8 cellular contexts compared by ENCODE assay signal in genomic region chr14:55411426-55412389, GRCh38. TPM values are rescaled to one million over a fixed set of nuclear protein-coding genes. Genes with fewer than 3 reads are reported as not detected.
A peak's percentile ranks its signal among the peaks of the same experiment; 100 is the strongest.
DNase-seq lines count a peak whose midpoint lies in the region; ATAC-seq and TF ChIP-seq lines count a peak whose summit lies in the region.

A gene with protein sequence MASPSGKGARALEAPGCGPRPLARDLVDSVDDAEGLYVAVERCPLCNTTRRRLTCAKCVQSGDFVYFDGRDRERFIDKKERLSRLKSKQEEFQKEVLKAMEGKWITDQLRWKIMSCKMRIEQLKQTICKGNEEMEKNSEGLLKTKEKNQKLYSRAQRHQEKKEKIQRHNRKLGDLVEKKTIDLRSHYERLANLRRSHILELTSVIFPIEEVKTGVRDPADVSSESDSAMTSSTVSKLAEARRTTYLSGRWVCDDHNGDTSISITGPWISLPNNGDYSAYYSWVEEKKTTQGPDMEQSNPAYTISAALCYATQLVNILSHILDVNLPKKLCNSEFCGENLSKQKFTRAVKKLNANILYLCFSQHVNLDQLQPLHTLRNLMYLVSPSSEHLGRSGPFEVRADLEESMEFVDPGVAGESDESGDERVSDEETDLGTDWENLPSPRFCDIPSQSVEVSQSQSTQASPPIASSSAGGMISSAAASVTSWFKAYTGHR (minus strand): TSS chr14:55411830. CDS start chr14:55411822, 8 bp downstream.

- H3K27ac ChIP-seq in C4-2B (peak within 1 kb of the TSS; percentile 74), ectodermal cell (ENCODE audit: insufficient read depth, low read depth, low read length, poor library complexity, severe bottlenecking) (no peak within 1 kb of the TSS)

- H3K9me3 Mint-ChIP-seq in activated CD4-positive, alpha-beta memory T cell treated with anti-CD3 and anti-CD28 coated beads for 36 hours: no peaks in the 10 kb centered on the region

- H3K27ac Mint-ChIP-seq in activated CD4-positive, alpha-beta memory T cell treated with anti-CD3 and anti-CD28 coated beads for 36 hours: peak within 1 kb of the TSS; percentile 71

- DNase-seq in NCI-H748 treated with DMSO at 0.1 percent for 48 hours (lab: John Stamatoyannopoulos, UW): peak; percentile 63
- DNase-seq in activated CD4-positive, alpha-beta memory T cell treated with anti-CD3 and anti-CD28 coated beads for 36 hours: peak; percentile 87
- peak; percentile 85 to 91 for DNase-seq in lung microvascular endothelial cell (ENCODE audit: low read depth in 2 of 2)
- DNase-seq in stimulated activated CD4-positive, alpha-beta T cell treated with anti-CD3 and anti-CD28 coated beads, TNF-alpha, amount 100 ng/mL, for 4 hours (ENCODE audit: low read depth in 3 of 3): peak; percentile 50 to 56 (median 55)

- TF ChIP-seq CTCF in C4-2B (conservative IDR thresholded peaks at IDR 0.05): no peak

- H3K4me3 Mint-ChIP-seq in activated CD4-positive, alpha-beta memory T cell treated with anti-CD3 and anti-CD28 coated beads for 36 hours: peak within 1 kb of the TSS; percentile 79

- no peaks in the 10 kb centered on the region for H3K36me3 ChIP-seq in ectodermal cell (ENCODE audit: control insufficient read depth, insufficient read depth, low read length)

- POLR2A ChIA-PET in activated CD4-positive, alpha-beta memory T cell treated with anti-CD3 and anti-CD28 coated beads for 36 hours (lab: Charles Lee): no interaction called here

- no peaks in the 10 kb centered on the region for H3K9me3 ChIP-seq in ectodermal cell (ENCODE audit: control insufficient read depth, low read length)

- 0 to 5% methylated on average over 54 to 57 of the region's 57 CpGs for WGBS in ectodermal cell, 2 experiments

- CTCF ChIA-PET in activated CD4-positive, alpha-beta memory T cell treated with anti-CD3 and anti-CD28 coated beads for 36 hours (lab: Charles Lee): interaction anchor here (0.5 kb wide), 2 partner anchors 166 to 285 kb away, joined by 3 read pairs; no protein-coding TSS in a partner anchor

- H3K27me3 Mint-ChIP-seq in activated CD4-positive, alpha-beta memory T cell treated with anti-CD3 and anti-CD28 coated beads for 36 hours: no peaks in the 10 kb centered on the region

- H3K4me1 ChIP-seq in ectodermal cell (ENCODE audit: control insufficient read depth, insufficient read depth, low read length): no peaks in the 10 kb centered on the region

- peak within 1 kb of the TSS; percentile 84 for H3K4me3 ChIP-seq in ectodermal cell (ENCODE audit: insufficient read depth, low read depth, low read length)

- H3K36me3 Mint-ChIP-seq in activated CD4-positive, alpha-beta memory T cell treated with anti-CD3 and anti-CD28 coated beads for 36 hours: no peaks in the 10 kb centered on the region

- intact Hi-C loops in activated CD4-positive, alpha-beta memory T cell treated with anti-CD3 and anti-CD28 coated beads for 36 hours (cut with micrococcal nuclease): loop anchor here (1.0 kb wide), 1 partner anchor 140 kb away; the partner anchor contains the start of gene FBXO34

- H3K27me3 ChIP-seq in ectodermal cell (ENCODE audit: control insufficient read depth, insufficient read depth, low read length, poor library complexity, severe bottlenecking): peaks cover 5% of the 10 kb centered on the region

- ATAC-seq in GM19328 (IDR thresholded peaks at IDR 0.05; ENCODE audit: unreplicated experiment) (peak; percentile 95), HG03520 (IDR thresholded peaks at IDR 0.05; ENCODE audit: unreplicated experiment) (peak; percentile 93)

- H3K4me1 Mint-ChIP-seq in activated CD4-positive, alpha-beta memory T cell treated with anti-CD3 and anti-CD28 coated beads for 36 hours (ENCODE audit: low read depth): peaks cover 31% of the 10 kb centered on the region

RNA-seq across cellular contexts. Expression of the gene that starts here (rescaled TPM):
- 1 to 10 TPM; 5.0 to 5.1 TPM for total RNA-seq in activated CD4-positive, alpha-beta memory T cell treated with anti-CD3 and anti-CD28 coated beads for 36 hours
- polyA plus RNA-seq in ectodermal cell (2013, experiment 1 of 4): 17.9 TPM
- polyA plus RNA-seq in ectodermal cell (2013, experiment 2 of 4): 20.6 TPM
- polyA plus RNA-seq in ectodermal cell (2013, experiment 3 of 4): 11.6 TPM
- 13.7 TPM for polyA plus RNA-seq in ectodermal cell (2013, experiment 4 of 4)
- 10.5 and 13.1 TPM in 2 replicates for total RNA-seq in lung microvascular endothelial cell
